Comparison of ENCODE assay signal across 6 cellular contexts in the genomic region with DNA sequence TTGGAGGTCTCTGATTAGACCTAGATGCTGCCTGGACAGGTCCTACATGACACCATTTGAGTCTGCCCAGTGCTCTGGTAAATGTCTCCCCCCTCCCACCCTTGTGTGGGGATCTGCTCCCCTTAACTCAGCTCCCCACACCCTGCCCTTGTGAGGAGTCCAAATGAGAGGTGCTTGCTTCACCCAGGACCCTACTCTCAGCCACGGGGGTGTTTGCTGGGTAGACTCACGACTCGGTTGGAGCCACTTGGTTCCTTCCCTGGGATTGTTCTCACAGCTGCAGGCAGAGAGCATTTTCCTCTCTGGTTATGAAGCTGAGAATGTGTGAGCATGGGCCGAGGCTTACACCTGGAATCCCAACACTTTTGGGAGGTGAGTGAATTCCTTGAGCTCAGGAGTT.
"Had no signal": no experiment of that assay in that cellular context is flagged by ENCODE, and none has a peak within 500 bp of the region (broad histone marks: within the 10 kb centered on the region; RNA-seq: fewer than 3 reads in every experiment).

No MANE protein-coding gene starts in this region.

- H3K27ac Mint-ChIP-seq: IgD-negative memory B cell had no signal

- H3K4me3 ChIP-seq: K562 had no signal

- DNase-seq: IMR-90, KBM-7 had no signal

- H3K27ac ChIP-seq: HL-60 had no signal

- H3K4me3 Mint-ChIP-seq: IgD-negative memory B cell had no signal

- H3K27me3 Mint-ChIP-seq: IgD-negative memory B cell had no signal

- ATAC-seq: HepG2, K562 had no signal
